35 cellular contexts compared by ENCODE assay signal in genomic region chr5:3538886-3539285, GRCh38. TPM values are rescaled to one million over a fixed set of nuclear protein-coding genes. Genes with fewer than 3 reads are reported as not detected.
"Had no signal": no experiment of that assay in that cellular context is flagged by ENCODE, and none has a peak within 500 bp of the region (broad histone marks: within the 10 kb centered on the region; RNA-seq: fewer than 3 reads in every experiment).

No MANE protein-coding gene starts in this region.

- H3K4me3 ChIP-seq: adrenal gland, ascending aorta, body of pancreas, breast epithelium, cardiac muscle cell had no signal

- FAIRE-seq: astrocyte had no signal

- DNase-seq: activated effector memory CD4-positive, alpha-beta T cell treated with anti-CD3 and anti-CD28 coated beads, Interleukin-2, amount 50 U/mL, for 16 hours; activated effector memory CD4-positive, alpha-beta T cell treated with Interleukin-2 at 50 U/mL for 16 hours; activated gamma-delta T cell; activated gamma-delta T cell treated with Interleukin-2 at 50 U/mL for 16 hours; activated naive CD4-positive, alpha-beta T cell; activated naive CD4-positive, alpha-beta T cell treated with anti-CD3 and anti-CD28 coated beads for 36 hours; activated naive CD4-positive, alpha-beta T cell treated with anti-CD3 and anti-CD28 coated beads, Interleukin-2, amount 10 ng/mL, durations not matched to agents 7 days and 5 days; activated naive CD4-positive, alpha-beta T cell treated with anti-CD3 and anti-CD28 coated beads, Interleukin-2, amount 50 U/mL, for 16 hours; activated naive CD4-positive, alpha-beta T cell treated with Interleukin-2 at 50 U/mL for 16 hours; activated naive CD8-positive, alpha-beta T cell treated with anti-CD3 and anti-CD28 coated beads for 36 hours; activated naive CD8-positive, alpha-beta T cell treated with anti-CD3 and anti-CD28 coated beads, Interleukin-2, amount 10 ng/mL, durations not matched to agents 7 days and 5 days; activated naive CD8-positive, alpha-beta T cell treated with anti-CD3 and anti-CD28 coated beads, Interleukin-2, amount 50 U/mL, for 24 hours; activated T-cell treated with anti-CD3 and anti-CD28 coated beads, Interleukin-2, amount 50 U/mL, for 1 hour; activated T-cell treated with anti-CD3 and anti-CD28 coated beads, Interleukin-2, amount 50 U/mL, for 24 hours; activated T-cell treated with anti-CD3 and anti-CD28 coated beads, Interleukin-2, amount 50 U/mL, for 4 hours; activated T-cell treated with anti-CD3 and anti-CD28 coated beads, Interleukin-2, amount 50 U/mL, for 48 hours; activated T-cell treated with anti-CD3 and anti-CD28 coated beads, Interleukin-2, amount 50 U/mL, for 72 hours; adrenal gland; amniotic stem cell; amygdala; anterior cingulate cortex; aorta; body of pancreas; brain microvascular endothelial cell; caudate nucleus; central memory CD4-positive, alpha-beta T cell; cerebellar nuclear complex had no signal

- H3K9me3 ChIP-seq: adrenal gland, ascending aorta, body of pancreas had no signal

- ATAC-seq: activated naive CD4-positive, alpha-beta T cell treated with anti-CD3 and anti-CD28 coated beads, Interleukin-2, amount 50 U/mL, for 72 hours; activated naive CD8-positive, alpha-beta T cell treated with anti-CD3 and anti-CD28 coated beads, Interleukin-2, amount 50 U/mL, for 24 hours; activated T-cell treated with anti-CD3 and anti-CD28 coated beads, Interleukin-2, amount 50 U/mL, for 4 hours; activated T-cell treated with anti-CD3 and anti-CD28 coated beads, Interleukin-2, amount 50 U/mL, for 72 hours; activated T-helper 17 cell treated with anti-CD3 and anti-CD28 coated beads, Interleukin-2, amount 50 U/mL, for 72 hours; body of pancreas had no signal

- H3K27ac ChIP-seq: adrenal gland, ascending aorta, body of pancreas, brain microvascular endothelial cell, breast epithelium, cardiac muscle cell had no signal

- H3K27me3 ChIP-seq: adrenal gland, ascending aorta, body of pancreas, brain microvascular endothelial cell, breast epithelium, cardiac muscle cell had no signal

- H3K4me1 ChIP-seq: adrenal gland, ascending aorta, body of pancreas, breast epithelium had no signal

- H3K36me3 ChIP-seq: adrenal gland, ascending aorta, brain microvascular endothelial cell, breast epithelium, cardiac muscle cell had no signal

RNA-seq across cellular contexts. Expression of gene IRX1, which starts 56.7 kb away (rescaled TPM):
- total RNA-seq: activated naive CD4-positive, alpha-beta T cell treated with anti-CD3 and anti-CD28 coated beads for 36 hours; activated naive CD4-positive, alpha-beta T cell treated with anti-CD3 and anti-CD28 coated beads, Interleukin-2, amount 50 U/mL, for 72 hours; activated naive CD8-positive, alpha-beta T cell treated with anti-CD3 and anti-CD28 coated beads for 36 hours; activated naive CD8-positive, alpha-beta T cell treated with anti-CD3 and anti-CD28 coated beads, Interleukin-2, amount 10 ng/mL, durations not matched to agents 7 days and 5 days; activated T-cell treated with anti-CD3 and anti-CD28 coated beads, Interleukin-2, amount 50 U/mL, for 4 hours; activated T-cell treated with anti-CD3 and anti-CD28 coated beads, Interleukin-2, amount 50 U/mL, for 72 hours; activated T-helper 1 cell treated with anti-CD3 and anti-CD28 coated beads, Interleukin-12 subunit alpha, Interleukin-12 subunit beta, Interleukin-2, Interleukin-4 antibody, amounts not matched to agents 30 ng/mL and 10 ng/mL and 1 ng/mL, durations not matched to agents 14 hours and 24 hours and 36 hours; activated T-helper 17 cell treated with anti-CD3 and anti-CD28 coated beads, Interleukin-2, amount 50 U/mL, for 72 hours; activated T-helper 2 cell treated with anti-CD3 and anti-CD28 coated beads, Interferon-gamma antibody, Interleukin-2, Interleukin-4, amounts not matched to agents 10 μg/mL and 5 μg/mL and 100 μg/mL, durations not matched to agents 14 hours and 24 hours and 36 hours; adrenal gland had no signal
